ENCODE assay signal across 8 cellular contexts in the genomic region with DNA sequence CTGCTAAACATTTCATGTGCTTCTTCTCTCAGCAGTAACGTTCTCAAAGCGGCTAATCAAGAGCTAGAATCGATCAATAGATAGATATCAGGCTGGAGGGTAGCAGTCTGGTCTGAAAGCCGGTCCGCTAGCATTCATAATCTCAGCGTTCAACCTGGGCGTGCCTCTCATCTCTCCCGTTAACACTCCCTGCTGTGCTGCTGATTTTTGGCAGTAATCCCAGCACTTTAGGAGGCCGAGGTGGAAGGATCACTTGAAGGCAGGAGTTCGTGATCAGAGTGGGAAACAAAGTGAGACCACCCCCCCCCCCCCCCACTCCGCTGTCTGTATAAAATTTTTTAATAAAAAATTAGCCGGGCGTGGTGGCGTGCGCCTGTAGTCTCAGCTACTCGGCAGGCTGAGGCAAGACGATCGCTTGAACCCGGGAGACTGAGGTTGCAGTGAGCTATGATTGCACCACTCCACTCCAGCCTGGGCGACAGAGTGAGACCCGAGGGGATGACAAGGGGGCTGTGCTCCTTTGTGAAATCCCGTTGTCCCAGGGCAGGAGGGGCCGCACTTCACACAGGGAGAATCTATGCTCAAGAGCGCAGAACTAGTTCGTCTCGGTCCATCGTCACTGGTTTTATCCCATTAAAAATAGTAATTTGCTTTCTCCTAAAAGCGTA. TPM values are rescaled to one million over a fixed set of nuclear protein-coding genes. Genes with fewer than 3 reads are reported as not detected.
A peak's percentile ranks its signal among the peaks of the same experiment; 100 is the strongest.
DNase-seq lines count a peak whose midpoint lies in the region; TF ChIP-seq lines count a peak whose summit lies in the region.

No MANE protein-coding gene starts in this region.

- POLR2A ChIA-PET in HEK293 (lab: Yijun Ruan, JAX), result interaction anchor here (0.6 to 1.9 kb wide), 19 partner anchors 13 to 1094 kb away, joined by 3 to 15 read pairs (median 6); a partner anchor contains a TSS

- H3K36me3 Mint-ChIP-seq in activated CD4-positive, alpha-beta T cell treated with anti-CD3 and anti-CD28 coated beads, Interleukin-2, amount 10 ng/mL, durations not matched to agents 24 days and 14 days (ENCODE audit: low read depth), result peaks cover 18% of the 10 kb centered on the region

- H3K4me1 ChIP-seq in HEK293 (ENCODE audit: control insufficient read depth, insufficient read depth, low read length) (no peaks in the 10 kb centered on the region; the same call in 1 of the 2 replicates), ovary (ENCODE audit: insufficient read depth) (peaks cover 2% of the 10 kb centered on the region)

- TF ChIP-seq CTCF in HEK293 (tag by site-specific recombination; IDR thresholded peaks at IDR 0.05) (no peak), fibroblast of the aortic adventitia (IDR thresholded peaks at IDR 0.05; ENCODE audit: insufficient read depth, low read length) (no peak), ovary (IDR thresholded peaks at IDR 0.05) (no peak)

- peak; percentile 8 for DNase-seq in activated gamma-delta T cell treated with Interleukin-2 at 50 U/mL for 16 hours
- DNase-seq in activated gamma-delta T cell (lab: John Stamatoyannopoulos, UW), result no peak
- DNase-seq in MG63, result peak; percentile 61
- peak; percentile 74 for DNase-seq in activated CD4-positive, alpha-beta T cell treated with anti-CD3 and anti-CD28 coated beads, Interleukin-2, amount 10 ng/mL, durations not matched to agents 24 days and 14 days
- peak; percentile 55 for DNase-seq in fibroblast of the aortic adventitia (ENCODE audit: low read depth)
- peak in 3 of 5 donors; percentile 26 to 32 (median 28) for DNase-seq in ovary
- no peak for DNase-seq in T1000 (lab: John Stamatoyannopoulos, UW)

- H3K9me3 ChIP-seq in HEK293 (ENCODE audit: control insufficient read depth, insufficient read depth, low read depth, low read length) (no peaks in the 10 kb centered on the region), MG63 (no peaks in the 10 kb centered on the region), ovary (no peaks in the 10 kb centered on the region)

- peaks cover 10 to 13% of the 10 kb centered on the region in 2 experiments for H3K36me3 ChIP-seq in HEK293 (ENCODE audit: control insufficient read depth in 2 of 2, insufficient read depth in 1 of 2, low read length in 2 of 2)
- peaks cover 11% of the 10 kb centered on the region for H3K36me3 ChIP-seq in MG63
- H3K36me3 ChIP-seq in ovary, result no peaks in the 10 kb centered on the region

- 0 to 2% (median 1%) methylated on average over 25 to 28 of the region's 28 CpGs for WGBS in ovary, 3 donors

- CTCF ChIA-PET in HEK293 (lab: Yijun Ruan, JAX), result interaction anchor here (0.6 to 2.8 kb wide), 9 partner anchors 13 to 541 kb away, joined by 3 to 17 read pairs (median 4); a partner anchor contains a TSS

- peak overlapping the region; percentile 81 for H3K27ac Mint-ChIP-seq in activated CD4-positive, alpha-beta T cell treated with anti-CD3 and anti-CD28 coated beads, Interleukin-2, amount 10 ng/mL, durations not matched to agents 24 days and 14 days

- no peaks in the 10 kb centered on the region for H3K27me3 Mint-ChIP-seq in activated CD4-positive, alpha-beta T cell treated with anti-CD3 and anti-CD28 coated beads, Interleukin-2, amount 10 ng/mL, durations not matched to agents 24 days and 14 days

- H3K27ac ChIP-seq in HEK293 (ENCODE audit: extremely low read depth, low read depth, low read length), result peak overlapping the region; percentile 87
- H3K27ac ChIP-seq in ovary, result peak overlapping the region; percentile 9 to 44

- H3K4me3 Mint-ChIP-seq in activated CD4-positive, alpha-beta T cell treated with anti-CD3 and anti-CD28 coated beads, Interleukin-2, amount 10 ng/mL, durations not matched to agents 24 days and 14 days, result peak overlapping the region; percentile 90

- peaks cover 32% of the 10 kb centered on the region for H3K4me1 Mint-ChIP-seq in activated CD4-positive, alpha-beta T cell treated with anti-CD3 and anti-CD28 coated beads, Interleukin-2, amount 10 ng/mL, durations not matched to agents 24 days and 14 days

- no peaks in the 10 kb centered on the region for H3K9me3 Mint-ChIP-seq in activated CD4-positive, alpha-beta T cell treated with anti-CD3 and anti-CD28 coated beads, Interleukin-2, amount 10 ng/mL, durations not matched to agents 24 days and 14 days

- no peak for TF ChIP-seq POLR2A in ovary (IDR thresholded peaks at IDR 0.05)

- peak overlapping the region; percentile 49 for H3K4me3 ChIP-seq in HEK293 (ENCODE audit: low read depth, low read length)
- H3K4me3 ChIP-seq in MG63, result peak overlapping the region; percentile 96
- H3K4me3 ChIP-seq in fibroblast of the aortic adventitia (ENCODE audit: low read depth, low read length), result peak overlapping the region; percentile 80
- H3K4me3 ChIP-seq in ovary, result peak overlapping the region; percentile 50

- H3K27me3 ChIP-seq in MG63 (no peaks in the 10 kb centered on the region), ovary (no peaks in the 10 kb centered on the region)

- TF ChIP-seq EP300 in ovary (IDR thresholded peaks at IDR 0.05), result no peak

- intact Hi-C loops in activated CD4-positive, alpha-beta T cell treated with anti-CD3 and anti-CD28 coated beads, Interleukin-2, amount 10 ng/mL, durations not matched to agents 24 days and 14 days (cut with micrococcal nuclease), result loop anchor here (1.0 to 5.0 kb wide), 5 partner anchors 13 to 648 kb away; a partner anchor contains a TSS
- intact Hi-C loops in ovary (cut with DNase I), result no loop called here

TF ChIP-seq in HEK293, 187 proteins besides CTCF, POLR2A, EP300 and RAD21 (continues in another document):
- TF ChIP-seq SP7 (tag by site-specific recombination; IDR thresholded peaks at IDR 0.05), result peak; percentile 27
- peak; percentile 40; the same call in 1 of the 2 replicates for TF ChIP-seq MZF1 (tag by site-specific recombination; IDR thresholded peaks at IDR 0.05; ENCODE audit: borderline replicate concordance)
- no peak for TF ChIP-seq SCRT1 (tag by site-specific recombination; IDR thresholded peaks at IDR 0.05; ENCODE audit: borderline replicate concordance)
- TF ChIP-seq, protein P1, sequence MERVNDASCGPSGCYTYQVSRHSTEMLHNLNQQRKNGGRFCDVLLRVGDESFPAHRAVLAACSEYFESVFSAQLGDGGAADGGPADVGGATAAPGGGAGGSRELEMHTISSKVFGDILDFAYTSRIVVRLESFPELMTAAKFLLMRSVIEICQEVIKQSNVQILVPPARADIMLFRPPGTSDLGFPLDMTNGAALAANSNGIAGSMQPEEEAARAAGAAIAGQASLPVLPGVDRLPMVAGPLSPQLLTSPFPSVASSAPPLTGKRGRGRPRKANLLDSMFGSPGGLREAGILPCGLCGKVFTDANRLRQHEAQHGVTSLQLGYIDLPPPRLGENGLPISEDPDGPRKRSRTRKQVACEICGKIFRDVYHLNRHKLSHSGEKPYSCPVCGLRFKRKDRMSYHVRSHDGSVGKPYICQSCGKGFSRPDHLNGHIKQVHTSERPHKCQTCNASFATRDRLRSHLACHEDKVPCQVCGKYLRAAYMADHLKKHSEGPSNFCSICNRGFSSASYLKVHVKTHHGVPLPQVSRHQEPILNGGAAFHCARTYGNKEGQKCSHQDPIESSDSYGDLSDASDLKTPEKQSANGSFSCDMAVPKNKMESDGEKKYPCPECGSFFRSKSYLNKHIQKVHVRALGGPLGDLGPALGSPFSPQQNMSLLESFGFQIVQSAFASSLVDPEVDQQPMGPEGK (tag by site-specific recombination; IDR thresholded peaks at IDR 0.05), result peak; percentile 90
- TF ChIP-seq, protein P2, sequence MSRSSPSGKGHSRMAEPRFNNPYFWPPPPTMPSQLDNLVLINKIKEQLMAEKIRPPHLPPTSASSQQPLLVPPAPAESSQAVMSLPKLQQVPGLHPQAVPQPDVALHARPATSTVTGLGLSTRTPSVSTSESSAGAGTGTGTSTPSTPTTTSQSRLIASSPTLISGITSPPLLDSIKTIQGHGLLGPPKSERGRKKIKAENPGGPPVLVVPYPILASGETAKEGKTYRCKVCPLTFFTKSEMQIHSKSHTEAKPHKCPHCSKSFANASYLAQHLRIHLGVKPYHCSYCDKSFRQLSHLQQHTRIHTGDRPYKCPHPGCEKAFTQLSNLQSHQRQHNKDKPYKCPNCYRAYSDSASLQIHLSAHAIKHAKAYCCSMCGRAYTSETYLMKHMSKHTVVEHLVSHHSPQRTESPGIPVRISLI (tag by site-specific recombination; IDR thresholded peaks at IDR 0.05), result no peak
- TF ChIP-seq GLIS2 (tag by site-specific recombination; IDR thresholded peaks at IDR 0.05), result peak; percentile 56; the same call in 1 of the 2 replicates
- peak; percentile 95 for TF ChIP-seq ZBTB20 (tag by site-specific recombination; IDR thresholded peaks at IDR 0.05)
- TF ChIP-seq, protein P3, sequence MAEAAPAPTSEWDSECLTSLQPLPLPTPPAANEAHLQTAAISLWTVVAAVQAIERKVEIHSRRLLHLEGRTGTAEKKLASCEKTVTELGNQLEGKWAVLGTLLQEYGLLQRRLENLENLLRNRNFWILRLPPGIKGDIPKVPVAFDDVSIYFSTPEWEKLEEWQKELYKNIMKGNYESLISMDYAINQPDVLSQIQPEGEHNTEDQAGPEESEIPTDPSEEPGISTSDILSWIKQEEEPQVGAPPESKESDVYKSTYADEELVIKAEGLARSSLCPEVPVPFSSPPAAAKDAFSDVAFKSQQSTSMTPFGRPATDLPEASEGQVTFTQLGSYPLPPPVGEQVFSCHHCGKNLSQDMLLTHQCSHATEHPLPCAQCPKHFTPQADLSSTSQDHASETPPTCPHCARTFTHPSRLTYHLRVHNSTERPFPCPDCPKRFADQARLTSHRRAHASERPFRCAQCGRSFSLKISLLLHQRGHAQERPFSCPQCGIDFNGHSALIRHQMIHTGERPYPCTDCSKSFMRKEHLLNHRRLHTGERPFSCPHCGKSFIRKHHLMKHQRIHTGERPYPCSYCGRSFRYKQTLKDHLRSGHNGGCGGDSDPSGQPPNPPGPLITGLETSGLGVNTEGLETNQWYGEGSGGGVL (tag by site-specific recombination; IDR thresholded peaks at IDR 0.05), result 0 out of 2 replicates have a peak, but pooled peaks have one; percentile 34
- TF ChIP-seq ZXDB (tag by site-specific recombination; IDR thresholded peaks at IDR 0.05), result peak; percentile 19; the same call in 1 of the 2 replicates

RNA-seq across cellular contexts. Expression of a gene that starts 0.6 kb away (rescaled TPM):
- total RNA-seq in MG63 (2014; rRNA removed; shearing (Covaris generic); ENCODE audit: low replicate concordance), result 74.7 and 98.6 TPM in 2 replicates
- 58.5 and 59.3 TPM in 2 replicates for total RNA-seq in activated CD4-positive, alpha-beta T cell treated with anti-CD3 and anti-CD28 coated beads, Interleukin-2, amount 10 ng/mL, durations not matched to agents 24 days and 14 days
- total RNA-seq in fibroblast of the aortic adventitia (ENCODE audit: low replicate concordance) (2.7 and 36.9 TPM in 2 replicates), ovary (1 to 10 TPM in 1 of 7 donors, under 1 TPM in 4, not detected in 2; 0.12 to 2.0 (median 0.33) TPM)
- polyA plus RNA-seq in ovary, result 1 to 10 TPM in 1 of 2 donors, under 1 TPM in 1; 0.29 to 1.3 TPM

RNA-seq across cellular contexts. Expression of a gene that starts 13.7 kb away (rescaled TPM):
- 69.3 and 75.6 TPM in 2 replicates for total RNA-seq in MG63 (2014; rRNA removed; shearing (Covaris generic); ENCODE audit: low replicate concordance)
- 23.8 and 25.4 TPM in 2 replicates for total RNA-seq in activated CD4-positive, alpha-beta T cell treated with anti-CD3 and anti-CD28 coated beads, Interleukin-2, amount 10 ng/mL, durations not matched to agents 24 days and 14 days
- 381 and 408 TPM in 2 replicates for total RNA-seq in fibroblast of the aortic adventitia (ENCODE audit: low replicate concordance)
- total RNA-seq in ovary, result 10 to 100 TPM; 14.9 to 78.4 (median 45.7) TPM
- 10 to 100 TPM in 1 of 2 donors, 1 to 10 TPM in 1; 7.9 to 89.0 TPM for polyA plus RNA-seq in ovary

Comparison
In these comparisons a context has a peak if more than half of its experiments do, and no peak if none do; other contexts are left out.
1. DNase-seq: peak in activated gamma-delta T cell treated with Interleukin-2 at 50 U/mL for 16 hours (single experiment), MG63 (single experiment), activated CD4-positive, alpha-beta T cell treated with anti-CD3 and anti-CD28 coated beads, Interleukin-2, amount 10 ng/mL, durations not matched to agents 24 days and 14 days (single experiment), fibroblast of the aortic adventitia (single experiment) and ovary (3 of 5); none in activated gamma-delta T cell (single experiment) and T1000 (single experiment).
2. Peak in every context shown above with its lines, with median percentiles within 50 percentile points of each other: H3K4me3 ChIP-seq.